In genomic region chr13:111140562-111141105, GRCh38 we compare ENCODE assay signal across 19 cellular contexts.
"Had no signal": no experiment of that assay in that cellular context is flagged by ENCODE, and none has a peak within 500 bp of the region (broad histone marks: within the 10 kb centered on the region; RNA-seq: fewer than 3 reads in every experiment).

No MANE protein-coding gene starts in this region.

- H3K9me3 ChIP-seq: MG63, SJCRH30 had no signal

- FAIRE-seq: RCC 7860 had no signal

- H3K4me2 ChIP-seq: PC-9 had no signal

- H3K4me1 ChIP-seq: SJCRH30 had no signal

- H2AFZ ChIP-seq: PC-9 had no signal

- H3K4me3 ChIP-seq: MG63, PC-9, SJCRH30, SK-N-MC had no signal

- DNase-seq: Kasumi-1, MG63, MV-4-11, NCI-H1436, NCI-H1930, NCI-H2081 treated with DMSO at 0.1 percent for 48 hours, NCI-H226, NCI-H446 treated with DMSO at 0.1 percent for 48 hours, NCI-H524, NCI-H526 treated with DMSO at 0.1 percent for 48 hours, PC-9, SIG-M5, SJCRH30 had no signal

- H3K36me3 ChIP-seq: MG63, SJCRH30 had no signal

- ATAC-seq: Panc1, Right ventricle myocardium inferior, SK-N-SH treated with all-trans-retinoic acid at 6 μM for 48 hours had no signal

- H3K27ac ChIP-seq: PC-9, RWPE1, SJCRH30, SK-N-MC had no signal

- H3K27me3 ChIP-seq: SJCRH30 had no signal
